2 cellular contexts compared by ENCODE assay signal in the genomic region with DNA sequence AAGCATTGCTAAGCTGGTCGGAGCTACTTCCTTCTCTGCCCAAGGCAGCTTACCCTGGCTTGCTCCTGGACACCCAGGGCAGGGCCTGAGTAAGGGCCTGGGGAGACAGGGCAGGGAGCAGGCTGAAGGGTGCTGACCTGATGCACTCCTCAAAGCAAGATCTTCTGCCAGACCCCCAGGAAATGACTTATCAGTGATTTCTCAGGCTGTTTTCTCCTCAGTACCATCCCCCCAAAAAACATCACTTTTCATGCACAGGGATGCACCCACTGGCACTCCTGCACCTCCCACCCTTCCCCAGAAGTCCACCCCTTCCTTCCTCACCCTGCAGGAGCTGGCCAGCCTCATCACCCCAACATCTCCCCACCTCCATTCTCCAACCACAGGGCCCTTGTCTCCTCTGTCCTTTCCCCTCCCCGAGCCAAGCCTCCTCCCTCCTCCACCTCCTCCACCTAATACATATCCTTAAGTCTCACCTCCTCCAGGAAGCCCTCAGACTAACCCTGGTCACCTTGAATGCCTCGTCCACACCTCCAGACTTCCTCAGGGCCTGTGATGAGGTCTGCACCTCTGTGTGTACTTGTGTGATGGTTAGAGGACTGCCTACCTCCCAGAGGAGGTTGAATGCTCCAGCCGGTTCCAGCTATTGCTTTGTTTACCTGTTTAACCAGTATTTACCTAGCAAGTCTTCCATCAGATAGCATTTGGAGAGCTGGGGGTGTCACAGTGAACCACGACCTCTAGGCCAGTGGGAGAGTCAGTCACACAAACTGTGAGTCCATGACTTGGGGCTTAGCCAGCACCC.
TF ChIP-seq lines count a peak whose summit lies in the region.

No MANE protein-coding gene starts in this region.

TF ChIP-seq in A549, 52 proteins besides CTCF, POLR2A, EP300 and RAD21:
- TF ChIP-seq ZFP36 (IDR thresholded peaks at IDR 0.05; ENCODE audit: borderline replicate concordance, partially characterized antibody) (peak; percentile 80), TP53 (CRISPR knock-in tag; IDR thresholded peaks at IDR 0.05) (no peak), ZC3H11A (IDR thresholded peaks at IDR 0.05) (no peak)
- TF ChIP-seq, protein P1, sequence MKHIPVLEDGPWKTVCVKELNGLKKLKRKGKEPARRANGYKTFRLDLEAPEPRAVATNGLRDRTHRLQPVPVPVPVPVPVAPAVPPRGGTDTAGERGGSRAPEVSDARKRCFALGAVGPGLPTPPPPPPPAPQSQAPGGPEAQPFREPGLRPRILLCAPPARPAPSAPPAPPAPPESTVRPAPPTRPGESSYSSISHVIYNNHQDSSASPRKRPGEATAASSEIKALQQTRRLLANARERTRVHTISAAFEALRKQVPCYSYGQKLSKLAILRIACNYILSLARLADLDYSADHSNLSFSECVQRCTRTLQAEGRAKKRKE (CRISPR knock-in tag; IDR thresholded peaks at IDR 0.05; ENCODE audit: low read depth) = no peak

TF ChIP-seq in WTC11, 78 proteins besides CTCF, POLR2A, EP300 and RAD21:
- TF ChIP-seq, protein P2, sequence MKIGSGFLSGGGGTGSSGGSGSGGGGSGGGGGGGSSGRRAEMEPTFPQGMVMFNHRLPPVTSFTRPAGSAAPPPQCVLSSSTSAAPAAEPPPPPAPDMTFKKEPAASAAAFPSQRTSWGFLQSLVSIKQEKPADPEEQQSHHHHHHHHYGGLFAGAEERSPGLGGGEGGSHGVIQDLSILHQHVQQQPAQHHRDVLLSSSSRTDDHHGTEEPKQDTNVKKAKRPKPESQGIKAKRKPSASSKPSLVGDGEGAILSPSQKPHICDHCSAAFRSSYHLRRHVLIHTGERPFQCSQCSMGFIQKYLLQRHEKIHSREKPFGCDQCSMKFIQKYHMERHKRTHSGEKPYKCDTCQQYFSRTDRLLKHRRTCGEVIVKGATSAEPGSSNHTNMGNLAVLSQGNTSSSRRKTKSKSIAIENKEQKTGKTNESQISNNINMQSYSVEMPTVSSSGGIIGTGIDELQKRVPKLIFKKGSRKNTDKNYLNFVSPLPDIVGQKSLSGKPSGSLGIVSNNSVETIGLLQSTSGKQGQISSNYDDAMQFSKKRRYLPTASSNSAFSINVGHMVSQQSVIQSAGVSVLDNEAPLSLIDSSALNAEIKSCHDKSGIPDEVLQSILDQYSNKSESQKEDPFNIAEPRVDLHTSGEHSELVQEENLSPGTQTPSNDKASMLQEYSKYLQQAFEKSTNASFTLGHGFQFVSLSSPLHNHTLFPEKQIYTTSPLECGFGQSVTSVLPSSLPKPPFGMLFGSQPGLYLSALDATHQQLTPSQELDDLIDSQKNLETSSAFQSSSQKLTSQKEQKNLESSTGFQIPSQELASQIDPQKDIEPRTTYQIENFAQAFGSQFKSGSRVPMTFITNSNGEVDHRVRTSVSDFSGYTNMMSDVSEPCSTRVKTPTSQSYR (CRISPR knock-in tag; IDR thresholded peaks at IDR 0.05) = no peak
- TF ChIP-seq, protein P3, sequence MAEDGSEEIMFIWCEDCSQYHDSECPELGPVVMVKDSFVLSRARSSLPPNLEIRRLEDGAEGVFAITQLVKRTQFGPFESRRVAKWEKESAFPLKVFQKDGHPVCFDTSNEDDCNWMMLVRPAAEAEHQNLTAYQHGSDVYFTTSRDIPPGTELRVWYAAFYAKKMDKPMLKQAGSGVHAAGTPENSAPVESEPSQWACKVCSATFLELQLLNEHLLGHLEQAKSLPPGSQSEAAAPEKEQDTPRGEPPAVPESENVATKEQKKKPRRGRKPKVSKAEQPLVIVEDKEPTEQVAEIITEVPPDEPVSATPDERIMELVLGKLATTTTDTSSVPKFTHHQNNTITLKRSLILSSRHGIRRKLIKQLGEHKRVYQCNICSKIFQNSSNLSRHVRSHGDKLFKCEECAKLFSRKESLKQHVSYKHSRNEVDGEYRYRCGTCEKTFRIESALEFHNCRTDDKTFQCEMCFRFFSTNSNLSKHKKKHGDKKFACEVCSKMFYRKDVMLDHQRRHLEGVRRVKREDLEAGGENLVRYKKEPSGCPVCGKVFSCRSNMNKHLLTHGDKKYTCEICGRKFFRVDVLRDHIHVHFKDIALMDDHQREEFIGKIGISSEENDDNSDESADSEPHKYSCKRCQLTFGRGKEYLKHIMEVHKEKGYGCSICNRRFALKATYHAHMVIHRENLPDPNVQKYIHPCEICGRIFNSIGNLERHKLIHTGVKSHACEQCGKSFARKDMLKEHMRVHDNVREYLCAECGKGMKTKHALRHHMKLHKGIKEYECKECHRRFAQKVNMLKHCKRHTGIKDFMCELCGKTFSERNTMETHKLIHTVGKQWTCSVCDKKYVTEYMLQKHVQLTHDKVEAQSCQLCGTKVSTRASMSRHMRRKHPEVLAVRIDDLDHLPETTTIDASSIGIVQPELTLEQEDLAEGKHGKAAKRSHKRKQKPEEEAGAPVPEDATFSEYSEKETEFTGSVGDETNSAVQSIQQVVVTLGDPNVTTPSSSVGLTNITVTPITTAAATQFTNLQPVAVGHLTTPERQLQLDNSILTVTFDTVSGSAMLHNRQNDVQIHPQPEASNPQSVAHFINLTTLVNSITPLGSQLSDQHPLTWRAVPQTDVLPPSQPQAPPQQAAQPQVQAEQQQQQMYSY (CRISPR knock-in tag; IDR thresholded peaks at IDR 0.05) = no peak
- TF ChIP-seq, protein P4, sequence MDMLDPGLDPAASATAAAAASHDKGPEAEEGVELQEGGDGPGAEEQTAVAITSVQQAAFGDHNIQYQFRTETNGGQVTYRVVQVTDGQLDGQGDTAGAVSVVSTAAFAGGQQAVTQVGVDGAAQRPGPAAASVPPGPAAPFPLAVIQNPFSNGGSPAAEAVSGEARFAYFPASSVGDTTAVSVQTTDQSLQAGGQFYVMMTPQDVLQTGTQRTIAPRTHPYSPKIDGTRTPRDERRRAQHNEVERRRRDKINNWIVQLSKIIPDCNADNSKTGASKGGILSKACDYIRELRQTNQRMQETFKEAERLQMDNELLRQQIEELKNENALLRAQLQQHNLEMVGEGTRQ (CRISPR knock-in tag; IDR thresholded peaks at IDR 0.05) = no peak
- TF ChIP-seq, protein P5, sequence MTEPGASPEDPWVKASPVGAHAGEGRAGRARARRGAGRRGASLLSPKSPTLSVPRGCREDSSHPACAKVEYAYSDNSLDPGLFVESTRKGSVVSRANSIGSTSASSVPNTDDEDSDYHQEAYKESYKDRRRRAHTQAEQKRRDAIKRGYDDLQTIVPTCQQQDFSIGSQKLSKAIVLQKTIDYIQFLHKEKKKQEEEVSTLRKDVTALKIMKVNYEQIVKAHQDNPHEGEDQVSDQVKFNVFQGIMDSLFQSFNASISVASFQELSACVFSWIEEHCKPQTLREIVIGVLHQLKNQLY (CRISPR knock-in tag; IDR thresholded peaks at IDR 0.05) = no peak
- TF ChIP-seq, protein P6, sequence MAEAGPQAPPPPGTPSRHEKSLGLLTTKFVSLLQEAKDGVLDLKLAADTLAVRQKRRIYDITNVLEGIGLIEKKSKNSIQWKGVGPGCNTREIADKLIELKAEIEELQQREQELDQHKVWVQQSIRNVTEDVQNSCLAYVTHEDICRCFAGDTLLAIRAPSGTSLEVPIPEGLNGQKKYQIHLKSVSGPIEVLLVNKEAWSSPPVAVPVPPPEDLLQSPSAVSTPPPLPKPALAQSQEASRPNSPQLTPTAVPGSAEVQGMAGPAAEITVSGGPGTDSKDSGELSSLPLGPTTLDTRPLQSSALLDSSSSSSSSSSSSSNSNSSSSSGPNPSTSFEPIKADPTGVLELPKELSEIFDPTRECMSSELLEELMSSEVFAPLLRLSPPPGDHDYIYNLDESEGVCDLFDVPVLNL (CRISPR knock-in tag; IDR thresholded peaks at IDR 0.05; ENCODE audit: borderline replicate concordance, low read depth) = no peak
- TF ChIP-seq, protein P7, sequence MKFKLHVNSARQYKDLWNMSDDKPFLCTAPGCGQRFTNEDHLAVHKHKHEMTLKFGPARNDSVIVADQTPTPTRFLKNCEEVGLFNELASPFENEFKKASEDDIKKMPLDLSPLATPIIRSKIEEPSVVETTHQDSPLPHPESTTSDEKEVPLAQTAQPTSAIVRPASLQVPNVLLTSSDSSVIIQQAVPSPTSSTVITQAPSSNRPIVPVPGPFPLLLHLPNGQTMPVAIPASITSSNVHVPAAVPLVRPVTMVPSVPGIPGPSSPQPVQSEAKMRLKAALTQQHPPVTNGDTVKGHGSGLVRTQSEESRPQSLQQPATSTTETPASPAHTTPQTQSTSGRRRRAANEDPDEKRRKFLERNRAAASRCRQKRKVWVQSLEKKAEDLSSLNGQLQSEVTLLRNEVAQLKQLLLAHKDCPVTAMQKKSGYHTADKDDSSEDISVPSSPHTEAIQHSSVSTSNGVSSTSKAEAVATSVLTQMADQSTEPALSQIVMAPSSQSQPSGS (CRISPR knock-in tag; IDR thresholded peaks at IDR 0.05; ENCODE audit: borderline replicate concordance, low read depth) = no peak
- no peak for TF ChIP-seq GTF2I (CRISPR knock-in tag; conservative IDR thresholded peaks at IDR 0.05)
- TF ChIP-seq JAZF1 (CRISPR knock-in tag; IDR thresholded peaks at IDR 0.05) = no peak
- TF ChIP-seq SP1 (CRISPR knock-in tag; conservative IDR thresholded peaks at IDR 0.05) = no peak
TF ChIP-seq in WTC11: peak in this region for 0.
